ENCODE assay signal across 24 cellular contexts in genomic region chr14:72738181-72738611, GRCh38.
A peak's percentile ranks its signal among the peaks of the same experiment; 100 is the strongest.
DNase-seq lines count a peak whose midpoint lies in the region; ATAC-seq and TF ChIP-seq lines count a peak whose summit lies in the region.
"Had no signal": no experiment of that assay in that cellular context is flagged by ENCODE, and none has a peak within 500 bp of the region (broad histone marks: within the 10 kb centered on the region; RNA-seq: fewer than 3 reads in every experiment).

No MANE protein-coding gene starts in this region.

- H3K9me3 ChIP-seq in cardiac muscle cell (ENCODE audit: low read depth): no peaks in the 10 kb centered on the region
- no peaks in the 10 kb centered on the region for H3K9me3 ChIP-seq in right cardiac atrium (ENCODE audit: control insufficient read depth, low read length)
- H3K9me3 ChIP-seq: ascending aorta, mucosa of descending colon, sigmoid colon had no signal

- TF ChIP-seq CTCF in cardiac muscle cell (IDR thresholded peaks at IDR 0.05; ENCODE audit: low read depth, low read length): no peak
- TF ChIP-seq CTCF in type B pancreatic cell (conservative IDR thresholded peaks at IDR 0.05): no peak

- H3K27me3 Mint-ChIP-seq in type B pancreatic cell: peaks cover 45% of the 10 kb centered on the region

- no peaks in the 10 kb centered on the region for H3K36me3 ChIP-seq in cardiac muscle cell
- H3K36me3 ChIP-seq: ascending aorta, sigmoid colon had no signal

- peaks cover 58% of the 10 kb centered on the region for H3K4me1 ChIP-seq in cardiac muscle cell (ENCODE audit: low read depth)
- peaks cover 9% of the 10 kb centered on the region for H3K4me1 ChIP-seq in right cardiac atrium (ENCODE audit: control insufficient read depth, insufficient read depth, low read length)
- H3K4me1 ChIP-seq: ascending aorta, sigmoid colon had no signal

- H3K27me3 ChIP-seq in cardiac muscle cell: no peaks in the 10 kb centered on the region
- no peaks in the 10 kb centered on the region for H3K27me3 ChIP-seq in right cardiac atrium (ENCODE audit: control insufficient read depth, insufficient read depth)
- H3K27me3 ChIP-seq: ascending aorta, sigmoid colon had no signal

- no peaks in the 10 kb centered on the region for H3K36me3 Mint-ChIP-seq in type B pancreatic cell
- H3K36me3 Mint-ChIP-seq: CD8-positive, alpha-beta memory T cell had no signal

- H3K27ac Mint-ChIP-seq in type B pancreatic cell: no peak overlapping the region
- H3K27ac Mint-ChIP-seq: CD8-positive, alpha-beta memory T cell had no signal

- peak overlapping the region; percentile 18 for H3K4me3 Mint-ChIP-seq in type B pancreatic cell
- H3K4me3 Mint-ChIP-seq: CD8-positive, alpha-beta memory T cell had no signal

- H3K9me3 Mint-ChIP-seq in type B pancreatic cell: no peaks in the 10 kb centered on the region
- H3K9me3 Mint-ChIP-seq: CD8-positive, alpha-beta memory T cell had no signal

- intact Hi-C loops in right cardiac atrium (cut with DNase I): no loop called here

- H3K4me1 Mint-ChIP-seq in type B pancreatic cell (ENCODE audit: unreplicated experiment): peaks cover 19% of the 10 kb centered on the region
- H3K4me1 Mint-ChIP-seq: CD8-positive, alpha-beta memory T cell had no signal

- 74% methylated on average over 6 of the region's 6 CpGs for WGBS in right cardiac atrium

- no peak for DNase-seq in cardiac muscle cell (ENCODE audit: low read depth in 1 of 2, low spot score in 1 of 2)
- no peak for DNase-seq in right cardiac atrium
- peak; percentile 32 for DNase-seq in LHCN-M2 (ENCODE audit: low read depth)
- DNase-seq in fibroblast of peridontal ligament (ENCODE audit: extremely low read depth): peak; percentile 28
- peak; percentile 34 for DNase-seq in type B pancreatic cell (ENCODE audit: extremely low spot score, unreplicated experiment)
- DNase-seq in globus pallidus (ENCODE audit: low spot score): no peak
- DNase-seq: activated naive CD4-positive, alpha-beta T cell; activated T-cell treated with anti-CD3 and anti-CD28 coated beads for 4 hours; CD8-positive, alpha-beta memory T cell; left colon; mucosa of descending colon; NCI-H1048; NCI-H2107; NCI-H69; occipital lobe; sigmoid colon; stimulated activated naive CD8-positive, alpha-beta T cell treated with anti-CD3 and anti-CD28 coated beads, Interleukin-15, Interleukin-2, amounts not matched to agents 100 U/mL and 50 U/mL, for 24 hours; T1000; trophoblast cell had no signal

- H3K27ac ChIP-seq in cardiac muscle cell (peak overlapping the region; percentile 17), right cardiac atrium (ENCODE audit: low read length) (no peak overlapping the region)
- H3K27ac ChIP-seq: ascending aorta, sigmoid colon had no signal

- ATAC-seq in right cardiac atrium (no peak), GM18909 (IDR thresholded peaks at IDR 0.05; ENCODE audit: poor library complexity, unreplicated experiment) (no peak), HG02571 (IDR thresholded peaks at IDR 0.05; ENCODE audit: unreplicated experiment) (no peak)
- ATAC-seq: HCT116; K562; left colon; mucosa of descending colon; stimulated activated naive CD8-positive, alpha-beta T cell treated with anti-CD3 and anti-CD28 coated beads, Interleukin-15, Interleukin-2, amounts not matched to agents 100 U/mL and 50 U/mL, for 24 hours had no signal

- H3K4me3 ChIP-seq in cardiac muscle cell (no peak overlapping the region), right cardiac atrium (ENCODE audit: low read length) (no peak overlapping the region)
- H3K4me3 ChIP-seq: ascending aorta, K562, mucosa of descending colon, sigmoid colon had no signal

Comparison
In these comparisons a context has a peak if more than half of its experiments do, and no peak if none do; other contexts are left out.
1. DNase-seq: peak in LHCN-M2 (single experiment), fibroblast of peridontal ligament (single experiment) and type B pancreatic cell (single experiment); none in cardiac muscle cell (0 of 2), right cardiac atrium (0 of 3) and globus pallidus (single experiment).